29 cellular contexts compared by ENCODE assay signal in the genomic region with DNA sequence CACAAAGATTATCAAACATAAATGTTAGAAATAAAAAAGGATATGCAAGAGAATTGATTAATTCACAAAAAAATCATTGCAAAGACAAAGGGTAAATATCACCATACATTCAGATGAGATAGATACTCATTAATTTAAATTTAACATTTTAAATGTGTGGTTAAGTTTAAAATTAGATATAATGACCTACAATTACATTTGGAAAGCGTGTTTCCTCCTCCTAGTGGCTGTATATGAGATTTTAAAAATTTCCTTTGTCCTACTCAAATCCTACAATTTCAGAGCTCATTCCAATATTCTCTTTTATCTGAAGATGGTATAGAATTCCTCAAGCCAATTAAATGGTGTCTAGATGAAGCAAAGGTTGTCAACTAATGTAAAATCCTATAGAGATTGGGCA.
"Had no signal": no experiment of that assay in that cellular context is flagged by ENCODE, and none has a peak within 500 bp of the region (broad histone marks: within the 10 kb centered on the region; RNA-seq: fewer than 3 reads in every experiment).

No MANE protein-coding gene starts in this region.

- DNase-seq: activated B cell treated with CpG ODN at 0.5 μM for 24 hours; activated CD4-positive, alpha-beta T cell treated with anti-CD3 and anti-CD28 coated beads, Interleukin-2, amount 50 U/mL, for 1 hour; activated CD8-positive, alpha-beta memory T cell treated with anti-CD3 and anti-CD28 coated beads, Interleukin-2, amount 10 ng/mL, durations not matched to agents 7 days and 5 days; activated CD8-positive, alpha-beta T cell treated with anti-CD3 and anti-CD28 coated beads, Interleukin-2, amount 10 ng/mL, durations not matched to agents 7 days and 5 days; activated naive CD8-positive, alpha-beta T cell treated with anti-CD3 and anti-CD28 coated beads, Interleukin-2, amount 50 U/mL, for 24 hours; activated T-cell treated with anti-CD3 and anti-CD28 coated beads, Interleukin-2, amount 50 U/mL, for 48 hours; amygdala; central memory CD4-positive, alpha-beta T cell; dermis blood vessel endothelial cell; effector CD8-positive, alpha-beta T cell; erythroblast; heart left ventricle; hypothalamus; immature natural killer cell; kidney; left colon; mammary epithelial cell; naive B cell; nephron progenitor cell; nucleus accumbens; right cardiac atrium; spleen; stimulated activated naive CD4-positive, alpha-beta T cell treated with Interleukin-2 at 50 U/mL for 16 hours had no signal

- H3K36me3 Mint-ChIP-seq: activated CD8-positive, alpha-beta memory T cell treated with anti-CD3 and anti-CD28 coated beads, Interleukin-2, amount 10 ng/mL, durations not matched to agents 7 days and 5 days; activated naive CD4-positive, alpha-beta T cell treated with anti-CD3 and anti-CD28 coated beads, Interleukin-2, amount 50 U/mL, for 24 hours; naive B cell had no signal

- H3K4me3 Mint-ChIP-seq: activated B cell treated with CpG ODN at 0.5 μM for 24 hours; activated CD8-positive, alpha-beta memory T cell treated with anti-CD3 and anti-CD28 coated beads, Interleukin-2, amount 10 ng/mL, durations not matched to agents 7 days and 5 days; activated CD8-positive, alpha-beta T cell treated with anti-CD3 and anti-CD28 coated beads, Interleukin-2, amount 10 ng/mL, durations not matched to agents 7 days and 5 days; activated naive CD4-positive, alpha-beta T cell treated with anti-CD3 and anti-CD28 coated beads, Interleukin-2, amount 50 U/mL, for 24 hours; activated naive CD8-positive, alpha-beta T cell treated with anti-CD3 and anti-CD28 coated beads, Interleukin-2, amount 50 U/mL, for 24 hours; immature natural killer cell; naive B cell; nephron progenitor cell; T-helper 2 cell treated with Interferon-gamma antibody and Interleukin-4, amounts not matched to agents 5 μg/mL and 100 μg/mL, for 36 hours had no signal

- ATAC-seq: activated CD8-positive, alpha-beta memory T cell treated with anti-CD3 and anti-CD28 coated beads, Interleukin-2, amount 10 ng/mL, durations not matched to agents 7 days and 5 days; activated CD8-positive, alpha-beta T cell treated with anti-CD3 and anti-CD28 coated beads, Interleukin-2, amount 10 ng/mL, durations not matched to agents 7 days and 5 days; activated naive CD8-positive, alpha-beta T cell treated with anti-CD3 and anti-CD28 coated beads, Interleukin-2, amount 50 U/mL, for 24 hours; heart left ventricle; left colon; right cardiac atrium had no signal

- H3K27me3 ChIP-seq: breast epithelium, heart left ventricle, spleen, tibial nerve had no signal

- H3K27ac Mint-ChIP-seq: activated B cell treated with CpG ODN at 0.5 μM for 24 hours; activated CD8-positive, alpha-beta memory T cell treated with anti-CD3 and anti-CD28 coated beads, Interleukin-2, amount 10 ng/mL, durations not matched to agents 7 days and 5 days; activated CD8-positive, alpha-beta T cell treated with anti-CD3 and anti-CD28 coated beads, Interleukin-2, amount 10 ng/mL, durations not matched to agents 7 days and 5 days; activated naive CD4-positive, alpha-beta T cell treated with anti-CD3 and anti-CD28 coated beads, Interleukin-2, amount 50 U/mL, for 24 hours; activated naive CD8-positive, alpha-beta T cell treated with anti-CD3 and anti-CD28 coated beads, Interleukin-2, amount 50 U/mL, for 24 hours; activated T-helper 2 cell treated with anti-CD3 and anti-CD28 coated beads, Interferon-gamma antibody, Interleukin-2, Interleukin-4, amounts not matched to agents 10 μg/mL and 5 μg/mL and 100 μg/mL, durations not matched to agents 14 hours and 24 hours and 36 hours; immature natural killer cell; naive B cell; nephron progenitor cell; T-helper 2 cell treated with Interferon-gamma antibody and Interleukin-4, amounts not matched to agents 5 μg/mL and 100 μg/mL, for 36 hours had no signal

- H3K4me1 Mint-ChIP-seq: activated B cell treated with CpG ODN at 0.5 μM for 24 hours; activated CD8-positive, alpha-beta memory T cell treated with anti-CD3 and anti-CD28 coated beads, Interleukin-2, amount 10 ng/mL, durations not matched to agents 7 days and 5 days; activated naive CD4-positive, alpha-beta T cell treated with anti-CD3 and anti-CD28 coated beads, Interleukin-2, amount 50 U/mL, for 24 hours; activated naive CD8-positive, alpha-beta T cell treated with anti-CD3 and anti-CD28 coated beads, Interleukin-2, amount 50 U/mL, for 24 hours; immature natural killer cell; naive B cell; nephron progenitor cell had no signal

- H3K9me3 Mint-ChIP-seq: nephron progenitor cell had no signal

- H3K9me3 ChIP-seq: breast epithelium, spleen, tibial nerve had no signal

- H3K4me3 ChIP-seq: breast epithelium, heart left ventricle, spleen, tibial nerve had no signal

- H3K27me3 Mint-ChIP-seq: activated B cell treated with CpG ODN at 0.5 μM for 24 hours; activated CD8-positive, alpha-beta memory T cell treated with anti-CD3 and anti-CD28 coated beads, Interleukin-2, amount 10 ng/mL, durations not matched to agents 7 days and 5 days; activated naive CD4-positive, alpha-beta T cell treated with anti-CD3 and anti-CD28 coated beads, Interleukin-2, amount 50 U/mL, for 24 hours; activated naive CD8-positive, alpha-beta T cell treated with anti-CD3 and anti-CD28 coated beads, Interleukin-2, amount 50 U/mL, for 24 hours; naive B cell had no signal

- H3K36me3 ChIP-seq: breast epithelium, heart left ventricle, spleen, tibial nerve had no signal

- H3K4me1 ChIP-seq: breast epithelium, heart left ventricle, parathyroid adenoma, spleen, tibial nerve had no signal
